ENCODE assay signal across 25 cellular contexts in the genomic region with DNA sequence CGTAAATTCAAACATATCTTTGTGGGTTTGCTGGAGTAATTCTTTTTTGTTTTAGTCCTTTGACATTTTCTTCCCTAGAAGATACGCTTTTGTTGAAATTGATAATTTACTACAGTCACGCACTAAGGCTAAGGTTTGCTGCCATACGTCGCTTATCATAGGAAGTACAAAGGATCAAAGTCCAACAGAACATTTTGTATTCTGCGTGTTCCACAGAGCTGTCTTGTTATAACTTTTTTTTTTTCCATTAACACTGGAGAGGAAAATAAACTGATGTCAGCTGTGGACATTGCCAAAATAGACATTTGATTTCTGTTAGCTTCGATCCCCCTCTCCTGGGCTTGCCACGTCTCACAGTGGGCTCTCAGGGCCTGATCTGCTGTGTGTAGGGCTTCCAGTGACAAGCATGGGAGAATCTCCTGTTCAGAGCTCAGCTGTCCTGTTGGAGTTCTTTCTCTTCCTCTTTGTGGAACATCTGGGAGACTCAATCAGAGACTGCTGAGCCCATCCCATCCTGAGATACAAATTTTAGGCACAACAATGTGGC.
"Had no signal": no experiment of that assay in that cellular context is flagged by ENCODE, and none has a peak within 500 bp of the region (broad histone marks: within the 10 kb centered on the region; RNA-seq: fewer than 3 reads in every experiment).

No MANE protein-coding gene starts in this region.

- H3K27me3 Mint-ChIP-seq: activated CD4-positive, alpha-beta memory T cell treated with anti-CD3 and anti-CD28 coated beads, Interleukin-2, amount 10 ng/mL, durations not matched to agents 7 days and 5 days; activated CD4-positive, alpha-beta T cell treated with anti-CD3 and anti-CD28 coated beads for 36 hours; activated naive CD8-positive, alpha-beta T cell; activated T-helper 17 cell treated with anti-CD3 and anti-CD28 coated beads, Interleukin-2, amount 50 U/mL, for 72 hours; T-cell had no signal

- DNase-seq: activated CD4-positive, alpha-beta memory T cell treated with anti-CD3 and anti-CD28 coated beads, Interleukin-2, amount 10 ng/mL, durations not matched to agents 7 days and 5 days; activated CD4-positive, alpha-beta T cell treated with anti-CD3 and anti-CD28 coated beads for 36 hours; activated CD4-positive, alpha-beta T cell treated with anti-CD3 and anti-CD28 coated beads, Interleukin-2, amount 50 U/mL, for 1 hour; activated gamma-delta T cell; activated naive CD4-positive, alpha-beta T cell treated with anti-CD3 and anti-CD28 coated beads for 36 hours; activated T-cell treated with anti-CD3 and anti-CD28 coated beads for 4 hours; activated T-cell treated with anti-CD3 and anti-CD28 coated beads, Interleukin-2, amount 50 U/mL, for 48 hours; amygdala; cerebellar nuclear complex; KBM-7; NCI-H1092 treated with DMSO at 0.1 percent for 48 hours; NCI-H1436; NCI-H1694 treated with DMSO at 0.1 percent for 48 hours; NCI-H2029 treated with DMSO at 0.1 percent for 48 hours; NCI-H446; NCI-H524; PC-3; SHP77 treated with DMSO at 0.1 percent for 48 hours; T-cell; T-helper 2 cell; T1000 had no signal

- H3K27ac ChIP-seq: VCaP had no signal

- H3K9me3 Mint-ChIP-seq: activated CD4-positive, alpha-beta memory T cell treated with anti-CD3 and anti-CD28 coated beads, Interleukin-2, amount 10 ng/mL, durations not matched to agents 7 days and 5 days had no signal

- FAIRE-seq: RCC 7860 had no signal

- H3K36me3 Mint-ChIP-seq: activated naive CD8-positive, alpha-beta T cell; T-cell had no signal

- H3K4me3 Mint-ChIP-seq: activated CD4-positive, alpha-beta memory T cell treated with anti-CD3 and anti-CD28 coated beads, Interleukin-2, amount 10 ng/mL, durations not matched to agents 7 days and 5 days; activated CD4-positive, alpha-beta T cell treated with anti-CD3 and anti-CD28 coated beads for 36 hours; activated naive CD4-positive, alpha-beta T cell treated with anti-CD3 and anti-CD28 coated beads for 36 hours; activated naive CD8-positive, alpha-beta T cell; activated T-helper 17 cell treated with anti-CD3 and anti-CD28 coated beads, Interleukin-2, amount 50 U/mL, for 72 hours; T-cell had no signal

- ATAC-seq: activated CD4-positive, alpha-beta T cell treated with anti-CD3 and anti-CD28 coated beads for 36 hours; activated T-helper 17 cell treated with anti-CD3 and anti-CD28 coated beads, Interleukin-2, amount 50 U/mL, for 72 hours; PC-3; T-cell had no signal

- H3K4me1 Mint-ChIP-seq: activated CD4-positive, alpha-beta memory T cell treated with anti-CD3 and anti-CD28 coated beads, Interleukin-2, amount 10 ng/mL, durations not matched to agents 7 days and 5 days; activated CD4-positive, alpha-beta T cell treated with anti-CD3 and anti-CD28 coated beads for 36 hours; activated T-helper 17 cell treated with anti-CD3 and anti-CD28 coated beads, Interleukin-2, amount 50 U/mL, for 72 hours; T-cell had no signal

- H3K27ac Mint-ChIP-seq: activated CD4-positive, alpha-beta memory T cell treated with anti-CD3 and anti-CD28 coated beads, Interleukin-2, amount 10 ng/mL, durations not matched to agents 7 days and 5 days; activated CD4-positive, alpha-beta T cell treated with anti-CD3 and anti-CD28 coated beads for 36 hours; activated naive CD4-positive, alpha-beta T cell treated with anti-CD3 and anti-CD28 coated beads for 36 hours; activated naive CD8-positive, alpha-beta T cell; activated T-helper 17 cell treated with anti-CD3 and anti-CD28 coated beads, Interleukin-2, amount 50 U/mL, for 72 hours; T-cell had no signal
